In genomic region chr1:24749886-24750285, GRCh38 we compare ENCODE assay signal across 20 cellular contexts. TPM values are rescaled to one million over a fixed set of nuclear protein-coding genes. Genes with fewer than 3 reads are reported as not detected.
DNase-seq lines count a peak whose midpoint lies in the region; ATAC-seq, FAIRE-seq and TF ChIP-seq lines count a peak whose summit lies in the region.
"Had no signal": no experiment of that assay in that cellular context is flagged by ENCODE, and none has a peak within 500 bp of the region (broad histone marks: within the 10 kb centered on the region; RNA-seq: fewer than 3 reads in every experiment).

No MANE protein-coding gene starts in this region.

- peaks cover 18% of the 10 kb centered on the region for H3K4me1 ChIP-seq in MM.1S (ENCODE audit: low read length)
- H3K4me1 ChIP-seq in esophagus muscularis mucosa: peaks cover 55 to 82% (median 78%) of the 10 kb centered on the region in 4 donors
- peaks cover 4% of the 10 kb centered on the region for H3K4me1 ChIP-seq in smooth muscle cell (ENCODE audit: low read depth)
- H3K4me1 ChIP-seq: colonic mucosa had no signal

- H3K36me3 ChIP-seq in MM.1S (replicated peaks; ENCODE audit: insufficient read depth, low read length) (no peaks in the 10 kb centered on the region), esophagus muscularis mucosa (no peaks in the 10 kb centered on the region), smooth muscle cell (ENCODE audit: low read depth) (no peaks in the 10 kb centered on the region)
- H3K36me3 ChIP-seq: colonic mucosa had no signal

- no peak for TF ChIP-seq POLR2A in GM12891 (IDR thresholded peaks at IDR 0.05; ENCODE audit: low read depth, low read length)
- TF ChIP-seq POLR2A in esophagus muscularis mucosa (IDR thresholded peaks at IDR 0.05; ENCODE audit: low read depth): no peak

- H3K9me3 ChIP-seq in MM.1S (replicated peaks; ENCODE audit: insufficient read depth, low read length) (no peaks in the 10 kb centered on the region), esophagus muscularis mucosa (no peaks in the 10 kb centered on the region), smooth muscle cell (replicated peaks; ENCODE audit: low read depth) (no peaks in the 10 kb centered on the region)
- H3K9me3 ChIP-seq: colonic mucosa, MG63 had no signal

- H3F3A ChIP-seq in MM.1S (ENCODE audit: insufficient read depth, low read length) (peaks cover 42% of the 10 kb centered on the region), smooth muscle cell (ENCODE audit: low read depth) (peaks cover 15% of the 10 kb centered on the region)

- intact Hi-C loops in esophagus muscularis mucosa (cut with DNase I): no loop called here

- no peak overlapping the region for H3K4me3 ChIP-seq in MM.1S (ENCODE audit: low read length)
- peak overlapping the region in 1 of 4 donors; percentile 17 for H3K4me3 ChIP-seq in esophagus muscularis mucosa
- no peak overlapping the region for H3K4me3 ChIP-seq in smooth muscle cell
- H3K4me3 ChIP-seq: colonic mucosa, MG63 had no signal

- H3K9ac ChIP-seq in MM.1S (ENCODE audit: low read length) (no peak overlapping the region), smooth muscle cell (ENCODE audit: low read depth) (no peak overlapping the region)

- FAIRE-seq in GM12891 (lab: Jason Lieb, UNC): peak; percentile 26

- ATAC-seq in GM19351 (IDR thresholded peaks at IDR 0.05; ENCODE audit: unreplicated experiment) (no peak), HG03521 (IDR thresholded peaks at IDR 0.05; ENCODE audit: unreplicated experiment) (no peak)

- peak overlapping the region; percentile 84; the same call in 1 of the 2 replicates for H3K27ac ChIP-seq in MM.1S (ENCODE audit: low read length)
- H3K27ac ChIP-seq in esophagus muscularis mucosa (replicated peaks in 1 of 4): peak overlapping the region; percentile 10 to 99 (median 34)
- H3K27ac ChIP-seq in smooth muscle cell (ENCODE audit: low read depth): no peak overlapping the region
- H3K27ac ChIP-seq: colonic mucosa, HL-60 had no signal

- no peak overlapping the region for H2AFZ ChIP-seq in MM.1S (ENCODE audit: low read length)
- H2AFZ ChIP-seq in smooth muscle cell (ENCODE audit: low read depth): no peak overlapping the region

- H3K4me2 ChIP-seq in MM.1S (ENCODE audit: low read depth, low read length) (peak overlapping the region; percentile 83; the same call in 1 of the 2 replicates), smooth muscle cell (peak overlapping the region; percentile 95)

- DNase-seq in GM12891 (ENCODE audit: insufficient read length, low spot score): no peak
- DNase-seq in MM.1S: no peak
- DNase-seq in esophagus muscularis mucosa (ENCODE audit: extremely low spot score): no peak
- no peak for DNase-seq in smooth muscle cell (lab: John Stamatoyannopoulos, UW; ENCODE audit: unreplicated experiment)
- DNase-seq in HK-2 (ENCODE audit: unreplicated experiment): no peak
- DNase-seq in activated CD4-positive, alpha-beta T cell treated with anti-CD3 and anti-CD28 coated beads, Interleukin-2, amount 50 U/mL, for 4 hours: no peak
- DNase-seq: activated CD4-positive, alpha-beta memory T cell treated with anti-CD3 and anti-CD28 coated beads, Interleukin-2, amount 10 ng/mL, durations not matched to agents 7 days and 5 days; activated gamma-delta T cell; colonic mucosa; endodermal cell; GDM1; MG63; NCI-H1436; NCI-H2171; NCI-H524 treated with DMSO at 0.1 percent for 48 hours; occipital lobe; T1000 had no signal

- peaks cover 97% of the 10 kb centered on the region for H3K79me2 ChIP-seq in MM.1S (ENCODE audit: low read length)
- H3K79me2 ChIP-seq in smooth muscle cell (ENCODE audit: low read depth): peaks cover 95% of the 10 kb centered on the region

- H3K27me3 ChIP-seq in MM.1S (replicated peaks; ENCODE audit: insufficient read depth, low read length): no peaks in the 10 kb centered on the region
- no peaks in the 10 kb centered on the region for H3K27me3 ChIP-seq in esophagus muscularis mucosa
- H3K27me3 ChIP-seq in smooth muscle cell (ENCODE audit: low read depth): no peaks in the 10 kb centered on the region
- H3K27me3 ChIP-seq: colonic mucosa, MG63 had no signal

- TF ChIP-seq CTCF in MM.1S (IDR thresholded peaks at IDR 0.05; ENCODE audit: low read length): no peak
- TF ChIP-seq CTCF in esophagus muscularis mucosa (IDR thresholded peaks at IDR 0.05): no peak
- no peak for TF ChIP-seq CTCF in smooth muscle cell (IDR thresholded peaks at IDR 0.05; ENCODE audit: borderline replicate concordance, insufficient read depth, poor library complexity, severe bottlenecking)

- no peak for TF ChIP-seq EP300 in esophagus muscularis mucosa (IDR thresholded peaks at IDR 0.05)

- WGBS in esophagus muscularis mucosa: 85% methylated on average over 8 of the region's 8 CpGs
- 82% methylated on average over 8 of the region's 8 CpGs for WGBS in smooth muscle cell (ENCODE audit: low lambda C conversion rate)

- peaks cover 22% of the 10 kb centered on the region for H4K20me1 ChIP-seq in MM.1S (ENCODE audit: insufficient read depth, low read length)
- peaks cover 90% of the 10 kb centered on the region for H4K20me1 ChIP-seq in smooth muscle cell (ENCODE audit: low read depth)

- no peaks in the 10 kb centered on the region for H3K9me2 ChIP-seq in MM.1S (replicated peaks; ENCODE audit: insufficient read depth, low read length)

TF ChIP-seq in GM12891, 5 proteins besides CTCF, POLR2A, EP300 and RAD21:
- no peak for TF ChIP-seq PAX5 (IDR thresholded peaks at IDR 0.05; ENCODE audit: insufficient read depth, low read length, severe bottlenecking)
- TF ChIP-seq TAF1 (IDR thresholded peaks at IDR 0.05; ENCODE audit: low read depth, low read length): no peak
- TF ChIP-seq POLR2AphosphoS5 (IDR thresholded peaks at IDR 0.05; ENCODE audit: low read depth, low read length): no peak
- no peak for TF ChIP-seq POU2F2 (IDR thresholded peaks at IDR 0.05; ENCODE audit: low read depth, low read length)
- TF ChIP-seq SPI1 (IDR thresholded peaks at IDR 0.05; ENCODE audit: low read depth, low read length): no peak
TF ChIP-seq in GM12891: peak in this region for 0.

RNA-seq across cellular contexts. Expression of gene CLIC4, which starts 4.6 kb away (rescaled TPM):
- polyA plus RNA-seq in GM12891 (2012; ENCODE audit: low read depth, missing spikeins): 22.2 TPM
- total RNA-seq in esophagus muscularis mucosa: 100 to 1,000 TPM; 375 to 606 (median 595) TPM
- total RNA-seq in smooth muscle cell: 389 and 417 TPM in 2 replicates
- 149 and 151 TPM in 2 replicates for polyA plus RNA-seq in smooth muscle cell
